In genomic region chr3:138197058-138197457, GRCh38 we compare ENCODE assay signal across 10 cellular contexts. TPM values are rescaled to one million over a fixed set of nuclear protein-coding genes. Genes with fewer than 3 reads are reported as not detected.
DNase-seq lines count a peak whose midpoint lies in the region; ATAC-seq, FAIRE-seq and TF ChIP-seq lines count a peak whose summit lies in the region.
"Had no signal": no experiment of that assay in that cellular context is flagged by ENCODE, and none has a peak within 500 bp of the region (broad histone marks: within the 10 kb centered on the region; RNA-seq: fewer than 3 reads in every experiment).

No MANE protein-coding gene starts in this region.

- H3K4me1 ChIP-seq in K562 (replicated peaks in 1 of 2; ENCODE audit: control insufficient read depth in 2 of 2, insufficient read depth in 2 of 2, low read length in 2 of 2) (peaks cover 18 to 27% of the 10 kb centered on the region in 2 experiments), left lung (peaks cover 0 to 28% of the 10 kb centered on the region in 2 donors)

- BruUV-seq in K562 (replicated peaks; lab: Mats Ljungman, UMichigan) = no TSS peak

- TF ChIP-seq CTCF in K562 (IDR thresholded peaks at IDR 0.05 in 2 of 3, conservative IDR thresholded peaks at IDR 0.05 in 1 of 3; ENCODE audit: insufficient read depth in 2 of 3, low read depth in 1 of 3, low read length in 3 of 3) (no peak), left lung (IDR thresholded peaks at IDR 0.05) (no peak), GM10248 (IDR thresholded peaks at IDR 0.05; ENCODE audit: control extremely low read depth, extremely low read depth, low read depth, missing control alignments) (no peak)

- no peaks in the 10 kb centered on the region for H3K27me3 ChIP-seq in K562 (ENCODE audit: control insufficient read depth in 2 of 2, insufficient read depth in 2 of 2, low read length in 2 of 2)
- H3K27me3 ChIP-seq in left lung = no peaks in the 10 kb centered on the region

- in situ Hi-C loops in K562 (cut with MboI) = no loop called here

- CTCF ChIA-PET in K562 (lab: Yijun Ruan, JAX; ENCODE audit: low intra/inter-chr PET ratio) = no interaction called here
- CTCF ChIA-PET in GM10248 (lab: Yijun Ruan, JAX) = interaction anchor here (1.0 to 1.2 kb wide), 4 partner anchors 12 to 718 kb away, joined by 3 read pairs; no protein-coding TSS in a partner anchor

- no peak for TF ChIP-seq RAD21 in K562 (CRISPR knock-in tag; conservative IDR thresholded peaks at IDR 0.05 in 1 of 2, IDR thresholded peaks at IDR 0.05 in 1 of 2)

- WGBS in K562 (ENCODE audit: insufficient coverage, low coverage, missing lambda C conversion rate) = 8% methylated on average over 5 of the region's 5 CpGs

- intact Hi-C loops in K562 (cut with micrococcal nuclease) = no loop called here
- intact Hi-C loops in left lung (cut with DNase I) = no loop called here

- ATAC-seq in K562 (peak; percentile 72), left lung (peak; percentile 69), GM18870 (IDR thresholded peaks at IDR 0.05; ENCODE audit: unreplicated experiment) (no peak)

- peaks cover 16% of the 10 kb centered on the region; the same call in 2 of the 3 replicates for H3K36me3 ChIP-seq in K562 (ENCODE audit: control insufficient read depth, insufficient read depth, low read length)
- H3K36me3 ChIP-seq in left lung = no peaks in the 10 kb centered on the region

- H4K20me1 ChIP-seq in K562 (replicated peaks; ENCODE audit: control insufficient read depth, insufficient read depth, low read length) = peaks cover 12% of the 10 kb centered on the region

- POLR2A ChIA-PET in K562 (lab: Yijun Ruan, JAX) = interaction anchor here (0.6 to 1.8 kb wide), 8 partner anchors 10 to 204 kb away, joined by 3 to 7 read pairs (median 4); partner anchors contain the start of genes ARMC8 and DBR1
- POLR2A ChIA-PET in GM10248 (lab: Yijun Ruan, JAX) = no interaction called here

- TF ChIP-seq POLR2A in K562 (conservative IDR thresholded peaks at IDR 0.05) = no peak

- no peak overlapping the region for H2AFZ ChIP-seq in K562 (ENCODE audit: low read depth, low read length)

- no peaks in the 10 kb centered on the region for H3K9me1 ChIP-seq in K562 (ENCODE audit: control insufficient read depth, insufficient read depth, low read length)

- H3K9me3 ChIP-seq in K562 (replicated peaks; ENCODE audit: control insufficient read depth, insufficient read depth, low read depth, low read length) (no peaks in the 10 kb centered on the region), left lung (no peaks in the 10 kb centered on the region)

- H3K27ac ChIP-seq in K562 (ENCODE audit: extremely low read depth, low read depth, low read length) = no peak overlapping the region
- no peak overlapping the region for H3K27ac ChIP-seq in left lung

- DNase-seq in DMS 273 (lab: John Stamatoyannopoulos, UW; ENCODE audit: unreplicated experiment) (peak; percentile 31), Kasumi-1 (lab: John Stamatoyannopoulos, UW) (peak; percentile 45 to 54), K562 (ENCODE audit: extremely low read depth in 1 of 4, low spot score in 3 of 4) (peak in 3 of 4 experiments; percentile 11 to 56 (median 25)), left lung (no peak), GM10248 (ENCODE audit: extremely low spot score) (no peak)
- no peak for DNase-seq in effector CD8-positive, alpha-beta T cell (lab: John Stamatoyannopoulos, UW)
- no peak for DNase-seq in stimulated activated CD4-positive, alpha-beta T cell treated with anti-CD3 and anti-CD28 coated beads, Interleukin-15, amount 100 ng/mL, for 24 hours
- DNase-seq: activated gamma-delta T cell, SHP77 treated with DMSO at 0.1 percent for 48 hours had no signal

- TF ChIP-seq EP300 in K562 (IDR thresholded peaks at IDR 0.05; ENCODE audit: low read length) = no peak

- H3K4me3 ChIP-seq in K562 (no peak overlapping the region), left lung (no peak overlapping the region)

- no peak overlapping the region for H3K4me2 ChIP-seq in K562 (ENCODE audit: insufficient read depth, low read length)

- H3K9ac ChIP-seq in K562 (ENCODE audit: insufficient read depth in 1 of 2, low read depth in 2 of 2, low read length in 2 of 2) = no peak overlapping the region

- FAIRE-seq in K562 (lab: Jason Lieb, UNC) = no peak

- peaks cover 90% of the 10 kb centered on the region for H3K79me2 ChIP-seq in K562 (ENCODE audit: control insufficient read depth, insufficient read depth, low read length)

TF ChIP-seq in K562, 482 proteins besides CTCF, POLR2A, EP300 and RAD21 (continues in another document):
- peak in 1 of 2 experiments; percentile 69; a peak in 2 of 4 replicates for TF ChIP-seq RCOR1 (IDR thresholded peaks at IDR 0.05; ENCODE audit: borderline replicate concordance in 1 of 2, low read depth in 2 of 2, low read length in 2 of 2)
- TF ChIP-seq FIP1L1 (IDR thresholded peaks at IDR 0.05; ENCODE audit: low read depth, low read length, poor library complexity, severe bottlenecking) = no peak
- TF ChIP-seq CREM (IDR thresholded peaks at IDR 0.05; ENCODE audit: low read depth) = no peak
- TF ChIP-seq THRB (CRISPR knock-in tag; conservative IDR thresholded peaks at IDR 0.05) = no peak
- no peak for TF ChIP-seq HEY1 (CRISPR knock-in tag; IDR thresholded peaks at IDR 0.05; ENCODE audit: borderline replicate concordance)
- TF ChIP-seq TCF7 (IDR thresholded peaks at IDR 0.05; ENCODE audit: borderline replicate concordance) = no peak

RNA-seq across cellular contexts. Expression of gene ARMC8, which starts 10.0 kb away (rescaled TPM):
- total RNA-seq in K562 (2011; cell fraction: chromatin; rRNA removed; ENCODE audit: low replicate concordance) = 165 and 168 TPM in 2 replicates
- total RNA-seq in K562 (2011; cell fraction: nucleolus; rRNA removed) = 84.4 and 85.4 TPM in 2 replicates
- total RNA-seq in K562 (2011; cell fraction: nucleoplasm; rRNA removed) = 96.1 and 121 TPM in 2 replicates
- 22.0 and 22.4 TPM in 2 replicates for total RNA-seq in K562 (2014; rRNA removed)
- 43.6 and 51.1 TPM in 2 replicates for total RNA-seq in K562 (2014; rRNA removed; fragmentation: Illumina TruSeq; extraction: Trizol)
- total RNA-seq in K562 (2015; rRNA removed; fragmentation: Illumina TruSeq; extraction: Trizol) = 33.5 and 37.3 TPM in 2 replicates
- total RNA-seq in K562 (2021) = 33.5 and 39.7 TPM in 2 replicates
- polyA plus RNA-seq in K562 (2011; rRNA removed) = 69.2 and 76.1 TPM in 2 replicates
- polyA plus RNA-seq in K562 (2011; cell fraction: cytosol; rRNA removed) = 49.0 and 59.2 TPM in 2 replicates
- polyA plus RNA-seq in K562 (2011; cell fraction: nucleus; rRNA removed) = 104 and 119 TPM in 2 replicates
- polyA plus RNA-seq in K562 (2012) = 18.5 and 22.9 TPM in 2 replicates
- polyA plus RNA-seq in K562 (2014; fragmentation: Illumina TruSeq; extraction: Trizol) = 32.2 and 37.6 TPM in 2 replicates
- polyA plus RNA-seq in K562 (2014; fragmentation: Nextera tagmentation; extraction: Ambion mirVana) = 10 to 100 TPM; 33.7 to 53.9 TPM
- polyA plus RNA-seq in K562 (2014; rRNA removed) = 25.7 and 25.8 TPM in 2 replicates
- 124 and 144 TPM in 2 replicates for polyA minus RNA-seq in K562 (2011; rRNA and poly(A)+ RNA removed)
- 28.2 and 49.7 TPM in 2 replicates for polyA minus RNA-seq in K562 (2011; cell fraction: cytosol; rRNA and poly(A)+ RNA removed)
- 95.2 and 160 TPM in 2 replicates for polyA minus RNA-seq in K562 (2011; cell fraction: nucleus; rRNA and poly(A)+ RNA removed)
- 10 to 100 TPM; 37.1 to 50.6 TPM for total RNA-seq in left lung

RNA-seq across cellular contexts. Expression of gene DBR1, which starts 22.3 kb away (rescaled TPM):
- 11.2 and 26.9 TPM in 2 replicates for total RNA-seq in K562 (2011; cell fraction: chromatin; rRNA removed; ENCODE audit: low replicate concordance)
- total RNA-seq in K562 (2011; cell fraction: nucleolus; rRNA removed) = 5.7 and 6.6 TPM in 2 replicates
- total RNA-seq in K562 (2011; cell fraction: nucleoplasm; rRNA removed) = 12.8 and 15.4 TPM in 2 replicates
- total RNA-seq in K562 (2014; rRNA removed) (8.8 and 11.3 TPM in 2 replicates), K562 (2014; rRNA removed; fragmentation: Illumina TruSeq; extraction: Trizol) (13.8 and 14.1 TPM in 2 replicates), K562 (2015; rRNA removed; fragmentation: Illumina TruSeq; extraction: Trizol) (13.3 and 13.4 TPM in 2 replicates), K562 (2021) (12.4 and 13.1 TPM in 2 replicates), left lung (10 to 100 TPM; 16.7 to 17.7 TPM)
- polyA plus RNA-seq in K562 (2011; rRNA removed) (8.1 and 10.9 TPM in 2 replicates), K562 (2014; fragmentation: Illumina TruSeq; extraction: Trizol) (11.0 and 12.1 TPM in 2 replicates), K562 (2014; fragmentation: Nextera tagmentation; extraction: Ambion mirVana) (1 to 10 TPM; 2.7 to 6.0 TPM), K562 (2014; rRNA removed) (9.6 and 11.3 TPM in 2 replicates)
- 5.4 and 7.0 TPM in 2 replicates for polyA plus RNA-seq in K562 (2011; cell fraction: cytosol; rRNA removed)
- polyA plus RNA-seq in K562 (2011; cell fraction: nucleus; rRNA removed) = 4.5 and 5.5 TPM in 2 replicates
- polyA plus RNA-seq in K562 (2012) = 6.9 and 9.5 TPM in 2 replicates
- polyA minus RNA-seq in K562 (2011; rRNA and poly(A)+ RNA removed) = 7.2 and 8.7 TPM in 2 replicates
- polyA minus RNA-seq in K562 (2011; cell fraction: cytosol; rRNA and poly(A)+ RNA removed) = 6.2 and 6.3 TPM in 2 replicates
- 3.6 and 6.0 TPM in 2 replicates for polyA minus RNA-seq in K562 (2011; cell fraction: nucleus; rRNA and poly(A)+ RNA removed)

Comparison
In these comparisons a context has a peak if more than half of its experiments do, and no peak if none do; other contexts are left out.
1. DNase-seq: peak in DMS 273 (single experiment), Kasumi-1 (2 of 2) and K562 (3 of 4); none in left lung (0 of 2), GM10248 (single experiment), effector CD8-positive, alpha-beta T cell (single experiment) and stimulated activated CD4-positive, alpha-beta T cell treated with anti-CD3 and anti-CD28 coated beads, Interleukin-15, amount 100 ng/mL, for 24 hours (single experiment).